ENCODE assay signal across 12 cellular contexts in the genomic region with DNA sequence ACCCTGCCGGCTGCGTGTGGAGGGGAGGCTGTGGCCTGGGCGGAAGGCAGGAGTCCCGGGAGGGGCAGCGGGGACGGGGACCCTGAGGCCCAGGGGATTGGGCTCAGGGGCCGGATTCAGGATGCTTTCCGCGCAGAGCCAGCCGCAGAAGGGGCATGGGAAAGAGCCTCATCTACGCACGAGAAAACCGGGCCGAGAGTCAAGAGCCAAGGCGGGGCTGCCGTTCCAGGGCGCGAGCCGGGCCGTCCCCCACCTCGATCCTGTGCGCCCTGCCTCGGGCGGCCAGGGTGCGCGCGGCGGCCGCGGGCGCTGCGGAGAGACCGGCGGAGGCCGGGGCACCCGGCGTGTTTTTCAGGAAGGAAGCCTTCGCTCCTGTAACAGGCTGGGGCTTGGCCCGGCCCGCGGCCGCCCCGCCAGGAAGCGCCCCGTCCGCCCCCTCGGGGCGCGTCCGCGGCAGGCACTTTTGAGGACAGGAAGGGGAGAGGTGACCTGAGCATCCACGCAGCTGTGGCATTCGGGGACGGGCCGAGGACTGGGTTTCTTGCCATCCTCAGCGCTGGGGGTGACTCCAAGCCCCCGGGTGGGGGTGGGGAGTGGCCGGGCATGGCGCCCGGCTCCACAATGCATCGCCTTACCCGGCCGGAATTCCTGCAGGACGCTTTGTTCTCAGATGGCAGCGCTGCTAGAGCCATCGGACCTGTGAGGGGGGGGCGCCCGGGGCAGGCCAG.
DNase-seq lines count a peak whose midpoint lies in the region; ATAC-seq, FAIRE-seq and TF ChIP-seq lines count a peak whose summit lies in the region.
"Had no signal": no experiment of that assay in that cellular context is flagged by ENCODE, and none has a peak within 500 bp of the region (broad histone marks: within the 10 kb centered on the region; RNA-seq: fewer than 3 reads in every experiment).

No MANE protein-coding gene starts in this region.

- no peak overlapping the region for H3K27ac Mint-ChIP-seq in activated T-cell treated with anti-CD3 and anti-CD28 coated beads, Interleukin-2, amount 50 U/mL, for 24 hours
- no peak overlapping the region for H3K27ac Mint-ChIP-seq in osteocyte (ENCODE audit: unreplicated experiment)

- H3K27ac ChIP-seq in endothelial cell of umbilical vein (ENCODE audit: insufficient read depth, low read depth, low read length) = peak overlapping the region; percentile 75
- peak overlapping the region in 1 of 4 donors; percentile 37 for H3K27ac ChIP-seq in transverse colon
- H3K27ac ChIP-seq: neutrophil had no signal

- H3K9me3 ChIP-seq in endothelial cell of umbilical vein (replicated peaks; ENCODE audit: control insufficient read depth, insufficient read depth, low read length) = no peaks in the 10 kb centered on the region
- no peaks in the 10 kb centered on the region for H3K9me3 ChIP-seq in transverse colon
- H3K9me3 ChIP-seq: neutrophil had no signal

- dilution Hi-C loops in endothelial cell of umbilical vein (cut with MboI; ENCODE audit: extremely low pct_ligation_motif_present, low sequenced_read_pairs) = no loop called here

- WGBS in transverse colon (ENCODE audit: low coverage in 1 of 2), 2 donors = 16% methylated on average over 47 of the region's 68 CpGs; no CpG with 5 or more reads in 1 of the 2 donors

- CTCF ChIA-PET in endothelial cell of umbilical vein (lab: Charles Lee) = interaction anchor here (1.8 to 2.5 kb wide), 3 partner anchors 13 to 58 kb away, joined by 8 to 11 read pairs (median 9); no protein-coding TSS in a partner anchor

- peaks cover 67% of the 10 kb centered on the region for H3K27me3 Mint-ChIP-seq in activated T-cell treated with anti-CD3 and anti-CD28 coated beads, Interleukin-2, amount 50 U/mL, for 4 hours (ENCODE audit: low read depth)
- peaks cover 81% of the 10 kb centered on the region for H3K27me3 Mint-ChIP-seq in activated T-cell treated with anti-CD3 and anti-CD28 coated beads, Interleukin-2, amount 50 U/mL, for 24 hours
- peaks cover 10% of the 10 kb centered on the region for H3K27me3 Mint-ChIP-seq in osteocyte (ENCODE audit: unreplicated experiment)

- no peaks in the 10 kb centered on the region for H3K36me3 Mint-ChIP-seq in activated T-cell treated with anti-CD3 and anti-CD28 coated beads, Interleukin-2, amount 50 U/mL, for 4 hours (ENCODE audit: insufficient read depth)
- no peaks in the 10 kb centered on the region for H3K36me3 Mint-ChIP-seq in activated T-cell treated with anti-CD3 and anti-CD28 coated beads, Interleukin-2, amount 50 U/mL, for 24 hours (ENCODE audit: low read depth)
- H3K36me3 Mint-ChIP-seq in osteocyte (ENCODE audit: unreplicated experiment) = no peaks in the 10 kb centered on the region

- POLR2A ChIA-PET in endothelial cell of umbilical vein (lab: Charles Lee) = no interaction called here

- peak; percentile 79 for FAIRE-seq in endothelial cell of umbilical vein (lab: Jason Lieb, UNC)

- no peak overlapping the region for H3K4me2 ChIP-seq in endothelial cell of umbilical vein (ENCODE audit: insufficient read depth, low read length)

- H3K9me3 Mint-ChIP-seq in activated T-cell treated with anti-CD3 and anti-CD28 coated beads, Interleukin-2, amount 50 U/mL, for 4 hours = no peaks in the 10 kb centered on the region
- no peaks in the 10 kb centered on the region for H3K9me3 Mint-ChIP-seq in activated T-cell treated with anti-CD3 and anti-CD28 coated beads, Interleukin-2, amount 50 U/mL, for 24 hours
- no peaks in the 10 kb centered on the region for H3K9me3 Mint-ChIP-seq in osteocyte (ENCODE audit: unreplicated experiment)

- H2AFZ ChIP-seq in endothelial cell of umbilical vein (ENCODE audit: low read depth, low read length) = peak overlapping the region; percentile 60

- H3K27me3 ChIP-seq in endothelial cell of umbilical vein (ENCODE audit: control insufficient read depth in 2 of 2, insufficient read depth in 2 of 2, low read length in 2 of 2) (no peaks in the 10 kb centered on the region), transverse colon (peaks cover 62% of the 10 kb centered on the region)

- no peaks in the 10 kb centered on the region for H3K9me1 ChIP-seq in endothelial cell of umbilical vein (replicated peaks; ENCODE audit: control insufficient read depth, extremely low read depth, insufficient read depth, low read length)

- no peak for DNase-seq in activated T-cell treated with anti-CD3 and anti-CD28 coated beads, Interleukin-2, amount 50 U/mL, for 4 hours
- DNase-seq in activated T-cell treated with anti-CD3 and anti-CD28 coated beads, Interleukin-2, amount 50 U/mL, for 24 hours = no peak
- peak; percentile 86 for DNase-seq in endothelial cell of umbilical vein (ENCODE audit: low read depth, low spot score)
- DNase-seq in mesenteric fat pad (ENCODE audit: low spot score) = peak; percentile 91
- peak; percentile 16 for DNase-seq in transverse colon
- no peak for DNase-seq in SIG-M5 (lab: John Stamatoyannopoulos, UW)
- DNase-seq in superior temporal gyrus (ENCODE audit: extremely low spot score) = no peak
- no peak for DNase-seq in osteocyte (ENCODE audit: extremely low spot score, unreplicated experiment)
- DNase-seq: activated T-cell treated with anti-CD3 and anti-CD28 coated beads for 4 hours, HCEC 1CT, NCI-H1092 had no signal

- no peaks in the 10 kb centered on the region for H4K20me1 ChIP-seq in endothelial cell of umbilical vein (replicated peaks; ENCODE audit: control insufficient read depth, extremely low read depth, insufficient read depth, low read length)

- peaks cover 7% of the 10 kb centered on the region for H3K4me1 Mint-ChIP-seq in activated T-cell treated with anti-CD3 and anti-CD28 coated beads, Interleukin-2, amount 50 U/mL, for 4 hours (ENCODE audit: low read depth)
- H3K4me1 Mint-ChIP-seq in activated T-cell treated with anti-CD3 and anti-CD28 coated beads, Interleukin-2, amount 50 U/mL, for 24 hours (ENCODE audit: low read depth) = peaks cover 6% of the 10 kb centered on the region
- peaks cover 13% of the 10 kb centered on the region for H3K4me1 Mint-ChIP-seq in osteocyte (ENCODE audit: unreplicated experiment)

- BruUV-seq in endothelial cell of umbilical vein (replicated peaks; lab: Mats Ljungman, UMichigan) = no TSS peak

- H3K4me3 ChIP-seq in endothelial cell of umbilical vein (replicated peaks in 1 of 3; ENCODE audit: insufficient read depth in 1 of 3, low read depth in 1 of 3, low read length in 3 of 3) = no peak overlapping the region
- H3K4me3 ChIP-seq in transverse colon = no peak overlapping the region

- no peak for TF ChIP-seq EP300 in transverse colon (IDR thresholded peaks at IDR 0.05; ENCODE audit: low read depth)

- in situ Hi-C loops in transverse colon (cut with MboI; ENCODE audit: low pct_ligation_motif_present in 1 of 4, low pct_unique_long_range_greater_than_20kb in 1 of 4, low sequenced_read_pairs in 3 of 4) = no loop called here

- ATAC-seq in activated T-cell treated with anti-CD3 and anti-CD28 coated beads, Interleukin-2, amount 50 U/mL, for 4 hours = peak; percentile 28 to 38

- peak overlapping the region; percentile 48 for H3K9ac ChIP-seq in endothelial cell of umbilical vein (replicated peaks; ENCODE audit: extremely low read depth, insufficient read depth, low read length)

- H3K36me3 ChIP-seq in endothelial cell of umbilical vein (ENCODE audit: control insufficient read depth in 2 of 2, extremely low read depth in 1 of 2, insufficient read depth in 2 of 2, low read length in 2 of 2) (no peaks in the 10 kb centered on the region), transverse colon (no peaks in the 10 kb centered on the region)
- H3K36me3 ChIP-seq: neutrophil had no signal

- no peaks in the 10 kb centered on the region for H3K79me2 ChIP-seq in endothelial cell of umbilical vein (ENCODE audit: control insufficient read depth, insufficient read depth, low read length)

- intact Hi-C loops in endothelial cell of umbilical vein (cut with micrococcal nuclease) = loop anchor here (1.0 to 2.0 kb wide), 4 partner anchors 13 to 72 kb away; no protein-coding TSS in a partner anchor
- intact Hi-C loops in transverse colon (cut with DNase I; ENCODE audit: low total_unique reads) = no loop called here

- TF ChIP-seq CTCF in endothelial cell of umbilical vein (IDR thresholded peaks at IDR 0.05; ENCODE audit: extremely low read depth in 1 of 2, insufficient read depth in 1 of 2, low read depth in 1 of 2, low read length in 2 of 2) (no peak), transverse colon (IDR thresholded peaks at IDR 0.05) (no peak), osteocyte (IDR thresholded peaks at IDR 0.05) (no peak)

- TF ChIP-seq POLR2A in endothelial cell of umbilical vein (IDR thresholded peaks at IDR 0.05; ENCODE audit: low read depth, low read length) (peak; percentile 35), transverse colon (IDR thresholded peaks at IDR 0.05) (no peak)

- H3K4me1 ChIP-seq in endothelial cell of umbilical vein (ENCODE audit: control insufficient read depth, extremely low read depth, insufficient read depth, low read length) = peaks cover 40% of the 10 kb centered on the region
- H3K4me1 ChIP-seq in transverse colon = no peaks in the 10 kb centered on the region

- H3K4me3 Mint-ChIP-seq in activated T-cell treated with anti-CD3 and anti-CD28 coated beads, Interleukin-2, amount 50 U/mL, for 4 hours = no peak overlapping the region
- H3K4me3 Mint-ChIP-seq in activated T-cell treated with anti-CD3 and anti-CD28 coated beads, Interleukin-2, amount 50 U/mL, for 24 hours = no peak overlapping the region
- no peak overlapping the region for H3K4me3 Mint-ChIP-seq in osteocyte (ENCODE audit: unreplicated experiment)

TF ChIP-seq in endothelial cell of umbilical vein, 7 proteins besides CTCF, POLR2A, EP300 and RAD21:
- TF ChIP-seq, protein P1, sequence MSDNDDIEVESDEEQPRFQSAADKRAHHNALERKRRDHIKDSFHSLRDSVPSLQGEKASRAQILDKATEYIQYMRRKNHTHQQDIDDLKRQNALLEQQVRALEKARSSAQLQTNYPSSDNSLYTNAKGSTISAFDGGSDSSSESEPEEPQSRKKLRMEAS (IDR thresholded peaks at IDR 0.05; ENCODE audit: insufficient read depth, insufficient read length) = no peak
- TF ChIP-seq JUN (IDR thresholded peaks at IDR 0.05; ENCODE audit: borderline replicate concordance, insufficient read depth, insufficient read length, low read depth) (no peak), EZH2 (IDR thresholded peaks at IDR 0.05; ENCODE audit: borderline replicate concordance, low read depth, low read length, severe bottlenecking) (no peak), POLR2AphosphoS5 (IDR thresholded peaks at IDR 0.05; ENCODE audit: insufficient read depth, low read depth, low read length) (peak; percentile 90), MYC (IDR thresholded peaks at IDR 0.05; ENCODE audit: low read depth, low read length) (no peak), GATA2 (IDR thresholded peaks at IDR 0.05; ENCODE audit: insufficient read depth, insufficient read length, low read depth, low read length) (no peak), FOS (IDR thresholded peaks at IDR 0.05; ENCODE audit: borderline replicate concordance, insufficient read depth, low read length) (peak; percentile 16)
TF ChIP-seq in endothelial cell of umbilical vein: peak in this region for 2.

Comparison
In these comparisons a context has a peak if more than half of its experiments do, and no peak if none do; other contexts are left out.
1. DNase-seq: peak in endothelial cell of umbilical vein (single experiment), mesenteric fat pad (single experiment) and transverse colon (single experiment); none in activated T-cell treated with anti-CD3 and anti-CD28 coated beads, Interleukin-2, amount 50 U/mL, for 4 hours (single experiment), activated T-cell treated with anti-CD3 and anti-CD28 coated beads, Interleukin-2, amount 50 U/mL, for 24 hours (single experiment), SIG-M5 (single experiment), superior temporal gyrus (single experiment) and osteocyte (single experiment).